In genomic region chr5:137758719-137759312, GRCh38 we compare ENCODE assay signal across 1 cellular context.
TF ChIP-seq lines count a peak whose summit lies in the region.

No MANE protein-coding gene starts in this region.

TF ChIP-seq in K562, 482 proteins besides CTCF, POLR2A, EP300 and RAD21:
- TF ChIP-seq CEBPG (CRISPR knock-in tag; IDR thresholded peaks at IDR 0.05): no peak
- peak in 1 of 2 experiments; percentile 58; a peak in 2 of 4 replicates for TF ChIP-seq CEBPG (tag; conservative IDR thresholded peaks at IDR 0.05 in 1 of 2, IDR thresholded peaks at IDR 0.05 in 1 of 2)
- TF ChIP-seq ATF3 (IDR thresholded peaks at IDR 0.05): peak; percentile 28; the same call in 1 of the 2 replicates
- TF ChIP-seq ATF3 (CRISPR knock-in tag; conservative IDR thresholded peaks at IDR 0.05): no peak
- no peak for TF ChIP-seq SREBF2 (CRISPR knock-in tag; IDR thresholded peaks at IDR 0.05)
- no peak for TF ChIP-seq SMC3 (conservative IDR thresholded peaks at IDR 0.05; ENCODE audit: insufficient read depth, low read depth, low read length)
- TF ChIP-seq PML (IDR thresholded peaks at IDR 0.05; ENCODE audit: low read length): no peak
- TF ChIP-seq CBFA2T3 (IDR thresholded peaks at IDR 0.05): 0 out of 2 replicates have a peak, but pooled peaks have one; percentile 3
